ENCODE assay signal across 1 cellular context in the genomic region with DNA sequence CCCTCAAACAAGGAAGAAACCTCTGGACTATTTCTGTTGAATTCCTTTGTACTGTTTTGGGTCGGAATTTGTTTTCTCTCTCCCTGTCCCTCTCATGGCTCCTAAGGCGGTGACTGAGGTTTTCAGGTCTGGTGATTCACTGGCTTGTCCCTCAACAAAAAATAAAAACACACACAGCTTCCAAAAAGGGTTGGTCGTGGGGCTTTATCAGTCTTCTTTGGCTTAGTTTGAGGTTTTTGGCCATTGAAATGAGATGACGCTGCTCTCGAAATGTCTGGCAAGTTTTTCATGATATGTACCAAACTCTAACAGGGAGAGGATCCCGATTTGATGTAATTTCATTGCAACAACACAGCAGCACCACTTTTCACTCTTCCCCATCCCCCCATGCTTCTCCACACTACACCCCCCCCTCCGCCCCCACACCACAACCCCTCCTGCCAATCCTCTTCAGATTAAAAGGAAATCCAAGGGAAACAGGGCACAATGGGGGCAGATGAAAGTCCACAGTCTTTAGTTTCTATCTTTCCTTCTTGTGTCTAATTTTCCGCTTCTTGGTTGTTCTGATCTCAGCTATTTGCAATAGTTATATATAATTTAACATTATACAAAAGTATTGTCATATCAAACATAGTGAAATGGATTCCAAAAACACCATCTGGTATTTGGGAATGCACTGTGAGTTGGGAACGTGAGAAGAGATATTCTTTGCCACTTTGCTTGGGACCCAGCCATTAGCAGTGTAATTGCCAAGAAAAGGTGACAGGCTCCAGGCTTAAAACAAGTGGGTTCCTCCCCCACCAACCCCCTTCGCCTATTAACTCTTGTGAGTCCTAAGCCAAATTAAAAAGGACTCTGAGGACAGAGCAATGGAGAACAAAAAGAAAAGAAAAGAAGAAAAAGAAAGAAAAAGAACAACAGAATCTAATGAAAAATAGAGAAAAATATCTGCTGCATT.
TF ChIP-seq lines count a peak whose summit lies in the region.

No MANE protein-coding gene starts in this region.

TF ChIP-seq in K562, 482 proteins besides CTCF, POLR2A, EP300 and RAD21:
- TF ChIP-seq VEZF1 (CRISPR knock-in tag; IDR thresholded peaks at IDR 0.05) = peak; percentile 52
- 0 out of 2 replicates have a peak, but pooled peaks have one; percentile 13 for TF ChIP-seq EP400 (IDR thresholded peaks at IDR 0.05)
- TF ChIP-seq EGR1 (conservative IDR thresholded peaks at IDR 0.05) = peak; percentile 67
- no peak for TF ChIP-seq HMGN3 (IDR thresholded peaks at IDR 0.05; ENCODE audit: borderline replicate concordance, extremely low read depth, insufficient read length, low read depth, low read length)
- TF ChIP-seq RCOR1 (IDR thresholded peaks at IDR 0.05; ENCODE audit: borderline replicate concordance in 1 of 2, low read depth in 2 of 2, low read length in 2 of 2) = peak in 1 of 2 experiments; percentile 52; a peak in 1 of 4 replicates
- TF ChIP-seq JUND (IDR thresholded peaks at IDR 0.05; ENCODE audit: borderline replicate concordance, low read depth, low read length) = peak; percentile 39; the same call in 1 of the 2 replicates
- no peak for TF ChIP-seq JUND (tag; IDR thresholded peaks at IDR 0.05; ENCODE audit: borderline replicate concordance, low read depth, low read length)
- TF ChIP-seq SIRT6 (IDR thresholded peaks at IDR 0.05; ENCODE audit: low read depth, low read length) = no peak
- no peak for TF ChIP-seq HNRNPLL (IDR thresholded peaks at IDR 0.05; ENCODE audit: low read depth, low read length, poor library complexity, severe bottlenecking)
- no peak for TF ChIP-seq TAF15 (IDR thresholded peaks at IDR 0.05; ENCODE audit: low read depth, low read length)
- peak; percentile 60 for TF ChIP-seq FOSL1 (tag; conservative IDR thresholded peaks at IDR 0.05)
